In genomic region chr7:155205368-155206285, GRCh38 we compare ENCODE assay signal across 1 cellular context.
A peak's percentile ranks its signal among the peaks of the same experiment; 100 is the strongest.
TF ChIP-seq lines count a peak whose summit lies in the region.

No MANE protein-coding gene starts in this region.

TF ChIP-seq in H1, 55 proteins besides CTCF, POLR2A, EP300 and RAD21 (continued from another document):
- TF ChIP-seq CBX8 (IDR thresholded peaks at IDR 0.05; ENCODE audit: borderline replicate concordance, low read depth, low read length) (no peak), MAFK (IDR thresholded peaks at IDR 0.05; ENCODE audit: low read depth, low read length) (no peak), EZH2 (IDR thresholded peaks at IDR 0.05; ENCODE audit: low read depth, low read length, severe bottlenecking) (no peak), MAX (IDR thresholded peaks at IDR 0.05) (peak; percentile 57), SUZ12 (IDR thresholded peaks at IDR 0.05; ENCODE audit: low read length) (no peak), ZNF274 (IDR thresholded peaks at IDR 0.05; ENCODE audit: borderline replicate concordance, extremely low read depth, low read length) (no peak), RBBP5 (IDR thresholded peaks at IDR 0.05; ENCODE audit: borderline replicate concordance, low read depth, low read length) (no peak), ATF3 (IDR thresholded peaks at IDR 0.05; ENCODE audit: insufficient read depth, low read depth, low read length) (no peak), E2F6 (IDR thresholded peaks at IDR 0.05) (peak; percentile 56), SP2 (IDR thresholded peaks at IDR 0.05; ENCODE audit: low read length) (no peak), USF2 (IDR thresholded peaks at IDR 0.05; ENCODE audit: low read length) (no peak), FOSL1 (IDR thresholded peaks at IDR 0.05; ENCODE audit: insufficient read depth, low read depth, low read length) (no peak), SIRT6 (IDR thresholded peaks at IDR 0.05; ENCODE audit: low read length) (no peak), SAP30 (IDR thresholded peaks at IDR 0.05; ENCODE audit: insufficient read depth, insufficient replicate concordance, low read length) (no peak), YY1 (IDR thresholded peaks at IDR 0.05; ENCODE audit: low read depth, low read length) (no peak), TCF12 (IDR thresholded peaks at IDR 0.05; ENCODE audit: low read depth, low read length) (no peak), RFX5 (IDR thresholded peaks at IDR 0.05; ENCODE audit: borderline replicate concordance, low read depth, low read length) (no peak), KDM1A (IDR thresholded peaks at IDR 0.05; ENCODE audit: borderline replicate concordance, low read length) (no peak), ASH2L (IDR thresholded peaks at IDR 0.05; ENCODE audit: low read length) (no peak)
TF ChIP-seq in H1: peak in this region for 3.
